ENCODE assay signal across 33 cellular contexts in the genomic region with DNA sequence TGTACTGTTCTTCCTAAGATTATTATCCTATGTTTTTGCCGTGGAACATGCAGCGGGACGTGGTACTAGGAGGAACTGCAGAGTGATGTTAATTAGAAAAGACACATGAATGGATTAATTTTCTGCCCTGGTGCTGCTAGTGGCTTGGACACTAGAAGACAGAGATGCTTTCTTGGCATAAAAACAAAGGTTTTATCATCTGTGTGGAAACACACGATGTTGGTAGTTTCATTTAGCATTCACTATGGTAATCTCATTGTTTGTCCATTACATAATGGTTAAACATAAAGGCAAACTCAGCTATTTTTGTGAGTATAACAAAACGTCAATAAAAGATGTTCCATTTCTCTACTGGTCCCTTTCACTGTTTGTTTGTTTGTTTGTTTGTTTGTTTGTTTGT. TPM values are rescaled to one million over a fixed set of nuclear protein-coding genes. Genes with fewer than 3 reads are reported as not detected.
DNase-seq lines count a peak whose midpoint lies in the region; ATAC-seq and TF ChIP-seq lines count a peak whose summit lies in the region.
"Had no signal": no experiment of that assay in that cellular context is flagged by ENCODE, and none has a peak within 500 bp of the region (broad histone marks: within the 10 kb centered on the region; RNA-seq: fewer than 3 reads in every experiment).

No MANE protein-coding gene starts in this region.

- no peaks in the 10 kb centered on the region for H3K9me3 ChIP-seq in GM23248 (ENCODE audit: low read depth)
- H3K9me3 ChIP-seq: body of pancreas, esophagus squamous epithelium, ovary, spleen, tibial artery had no signal

- no peaks in the 10 kb centered on the region for H3K4me1 Mint-ChIP-seq in stimulated activated naive CD8-positive, alpha-beta T cell treated with anti-CD3 and anti-CD28 coated beads, Interleukin-15, amount 100 ng/mL, for 72 hours
- H3K4me1 Mint-ChIP-seq in effector memory CD8-positive, alpha-beta T cell (ENCODE audit: low read depth in 2 of 2) = no peaks in the 10 kb centered on the region
- H3K4me1 Mint-ChIP-seq: activated CD4-positive, alpha-beta T cell treated with anti-CD3 and anti-CD28 coated beads for 36 hours; CD14-positive monocyte; central memory CD8-positive, alpha-beta T cell; H9; immature natural killer cell had no signal

- no peaks in the 10 kb centered on the region for H3K9me3 Mint-ChIP-seq in stimulated activated naive CD8-positive, alpha-beta T cell treated with anti-CD3 and anti-CD28 coated beads, Interleukin-15, amount 100 ng/mL, for 72 hours
- H3K9me3 Mint-ChIP-seq in effector memory CD8-positive, alpha-beta T cell = no peaks in the 10 kb centered on the region
- H3K9me3 Mint-ChIP-seq: activated CD8-positive, alpha-beta T cell treated with anti-CD3 and anti-CD28 coated beads for 36 hours; central memory CD8-positive, alpha-beta T cell; H9; immature natural killer cell had no signal

- no peak overlapping the region for H3K27ac Mint-ChIP-seq in stimulated activated naive CD8-positive, alpha-beta T cell treated with anti-CD3 and anti-CD28 coated beads, Interleukin-15, amount 100 ng/mL, for 72 hours
- H3K27ac Mint-ChIP-seq in effector memory CD8-positive, alpha-beta T cell = no peak overlapping the region
- H3K27ac Mint-ChIP-seq: activated CD4-positive, alpha-beta T cell treated with anti-CD3 and anti-CD28 coated beads for 36 hours; activated CD8-positive, alpha-beta T cell treated with anti-CD3 and anti-CD28 coated beads for 36 hours; CD14-positive monocyte; H9; immature natural killer cell; nephron had no signal

- ATAC-seq in GM19467 (IDR thresholded peaks at IDR 0.05; ENCODE audit: unreplicated experiment) = no peak
- ATAC-seq in stimulated activated naive CD8-positive, alpha-beta T cell treated with anti-CD3 and anti-CD28 coated beads, Interleukin-15, amount 100 ng/mL, for 72 hours = no peak
- no peak for ATAC-seq in effector memory CD8-positive, alpha-beta T cell (replicated peaks)
- ATAC-seq: activated CD4-positive, alpha-beta T cell treated with anti-CD3 and anti-CD28 coated beads for 36 hours; activated CD8-positive, alpha-beta T cell treated with anti-CD3 and anti-CD28 coated beads for 36 hours; body of pancreas; left colon; Panc1; stimulated activated naive CD8-positive, alpha-beta T cell treated with anti-CD3 and anti-CD28 coated beads, Interleukin-15, Interleukin-2, amounts not matched to agents 100 U/mL and 50 U/mL, for 24 hours had no signal

- DNase-seq in GM23248 = peak; percentile 76
- DNase-seq in choroid plexus epithelial cell (ENCODE audit: low read depth) = peak; percentile 42
- peak; percentile 6 for DNase-seq in midbrain (lab: John Stamatoyannopoulos, UW)
- no peak for DNase-seq in D341Med (ENCODE audit: low spot score)
- DNase-seq in stimulated activated naive CD8-positive, alpha-beta T cell treated with anti-CD3 and anti-CD28 coated beads, Interleukin-15, amount 100 ng/mL, for 72 hours = no peak
- DNase-seq in effector memory CD8-positive, alpha-beta T cell = no peak
- DNase-seq: activated CD4-positive, alpha-beta T cell treated with anti-CD3 and anti-CD28 coated beads for 36 hours; activated CD8-positive, alpha-beta memory T cell treated with anti-CD3 and anti-CD28 coated beads, Interleukin-2, amount 50 U/mL, for 48 hours; activated CD8-positive, alpha-beta T cell treated with anti-CD3 and anti-CD28 coated beads for 36 hours; activated naive CD4-positive, alpha-beta T cell treated with anti-CD3 and anti-CD28 coated beads, Interleukin-2, amount 50 U/mL, for 16 hours; body of pancreas; Calu3; dermis blood vessel endothelial cell; esophagus squamous epithelium; H9; immature natural killer cell; left colon; MV-4-11; NCI-H146; NCI-H345; ovary; SHP77; spleen; stimulated activated CD4-positive, alpha-beta T cell treated with anti-CD3 and anti-CD28 coated beads, Interleukin-2, amount 100 ng/mL, for 24 hours; stimulated activated naive CD8-positive, alpha-beta T cell treated with anti-CD3 and anti-CD28 coated beads, Interleukin-15, Interleukin-2, amounts not matched to agents 100 U/mL and 50 U/mL, for 24 hours; SW 1271; tibial artery had no signal

- H3K4me3 ChIP-seq in GM23248 (no peak overlapping the region), choroid plexus epithelial cell (ENCODE audit: low read depth, low read length) (no peak overlapping the region), urinary bladder (ENCODE audit: low read depth, low read length) (no peak overlapping the region)
- H3K4me3 ChIP-seq: body of pancreas, esophagus squamous epithelium, ovary, spleen, tibial artery had no signal

- H3K9ac ChIP-seq in GM23248 = peak overlapping the region; percentile 37

- no peaks in the 10 kb centered on the region for H3K27me3 ChIP-seq in GM23248 (replicated peaks; ENCODE audit: insufficient read depth)
- H3K27me3 ChIP-seq: body of pancreas, ovary, tibial artery had no signal

- 0 out of 2 replicates have a peak, but pooled peaks cover 7% of the 10 kb centered on the region for H4K20me1 ChIP-seq in GM23248 (ENCODE audit: insufficient read depth)

- peak overlapping the region; percentile 67 for H3K27ac ChIP-seq in GM23248
- H3K27ac ChIP-seq in urinary bladder (ENCODE audit: low read depth) = peak overlapping the region; percentile 34
- H3K27ac ChIP-seq: body of pancreas, ovary, spleen had no signal

- 44 to 45% methylated on average over 5 of the region's 5 CpGs for WGBS in GM23248 (ENCODE audit: low coverage in 1 of 2, low lambda C conversion rate in 2 of 2, missing lambda C conversion rate in 2 of 2), 2 experiments
- WGBS in urinary bladder = 57% methylated on average over 5 of the region's 5 CpGs

- H3K4me1 ChIP-seq in GM23248 (ENCODE audit: insufficient read depth) (peaks cover 19% of the 10 kb centered on the region), urinary bladder (ENCODE audit: insufficient read depth) (no peaks in the 10 kb centered on the region)
- H3K4me1 ChIP-seq: body of pancreas, esophagus squamous epithelium, spleen had no signal

- peaks cover 80% of the 10 kb centered on the region for H3K36me3 ChIP-seq in GM23248 (ENCODE audit: low read depth)
- H3K36me3 ChIP-seq in urinary bladder (ENCODE audit: insufficient read depth) = no peaks in the 10 kb centered on the region
- H3K36me3 ChIP-seq: ovary had no signal

- in situ Hi-C loops in GM23248 (cut with MboI) = no loop called here

- H3K36me3 Mint-ChIP-seq in effector memory CD8-positive, alpha-beta T cell (ENCODE audit: insufficient read depth) = no peaks in the 10 kb centered on the region
- H3K36me3 Mint-ChIP-seq: CD14-positive monocyte, immature natural killer cell had no signal

- no peaks in the 10 kb centered on the region for H3K9me2 ChIP-seq in GM23248 (ENCODE audit: insufficient read depth)

- no peak overlapping the region for H3K4me2 ChIP-seq in GM23248 (ENCODE audit: unreplicated experiment)

- H3K79me2 ChIP-seq in GM23248 (ENCODE audit: insufficient read depth) = peaks cover 100% of the 10 kb centered on the region

- no peak for TF ChIP-seq CTCF in choroid plexus epithelial cell (conservative IDR thresholded peaks at IDR 0.05; ENCODE audit: low read depth, low read length)

- H3F3A ChIP-seq in GM23248 (ENCODE audit: insufficient read depth) = peaks cover 100% of the 10 kb centered on the region

- H2AFZ ChIP-seq in GM23248 = no peak overlapping the region

- H3K4me3 Mint-ChIP-seq in stimulated activated naive CD8-positive, alpha-beta T cell treated with anti-CD3 and anti-CD28 coated beads, Interleukin-15, amount 100 ng/mL, for 72 hours = no peak overlapping the region
- H3K4me3 Mint-ChIP-seq in effector memory CD8-positive, alpha-beta T cell = no peak overlapping the region
- H3K4me3 Mint-ChIP-seq: activated CD4-positive, alpha-beta T cell treated with anti-CD3 and anti-CD28 coated beads for 36 hours; activated CD8-positive, alpha-beta T cell treated with anti-CD3 and anti-CD28 coated beads for 36 hours; CD14-positive monocyte; central memory CD8-positive, alpha-beta T cell; H9; immature natural killer cell; nephron had no signal

- H3K27me3 Mint-ChIP-seq in stimulated activated naive CD8-positive, alpha-beta T cell treated with anti-CD3 and anti-CD28 coated beads, Interleukin-15, amount 100 ng/mL, for 72 hours = no peaks in the 10 kb centered on the region
- peaks cover 14 to 33% of the 10 kb centered on the region in 2 donors for H3K27me3 Mint-ChIP-seq in effector memory CD8-positive, alpha-beta T cell
- H3K27me3 Mint-ChIP-seq: activated CD4-positive, alpha-beta T cell treated with anti-CD3 and anti-CD28 coated beads for 36 hours; activated CD8-positive, alpha-beta T cell treated with anti-CD3 and anti-CD28 coated beads for 36 hours had no signal

RNA-seq across cellular contexts. Expression of a gene that starts 22.8 kb away (rescaled TPM):
- 1,362 and 1,653 TPM in 2 replicates for total RNA-seq in GM23248 (2014; rRNA removed; shearing (Covaris generic))
- polyA plus RNA-seq in GM23248 (2016; fragmentation: Nextera tagmentation; extraction: Ambion mirVana) (344 and 350 TPM in 2 replicates), urinary bladder (412 TPM)
- total RNA-seq in urinary bladder = 1,173 TPM
- polyA plus RNA-seq: CD14-positive monocyte had no signal

Comparison
In these comparisons a context has a peak if more than half of its experiments do, and no peak if none do; other contexts are left out.
1. DNase-seq: peak in GM23248 (single experiment), choroid plexus epithelial cell (single experiment) and midbrain (single experiment); none in D341Med (single experiment), stimulated activated naive CD8-positive, alpha-beta T cell treated with anti-CD3 and anti-CD28 coated beads, Interleukin-15, amount 100 ng/mL, for 72 hours (0 of 2) and effector memory CD8-positive, alpha-beta T cell (0 of 3).